ENCODE assay signal across 8 cellular contexts in the genomic region with DNA sequence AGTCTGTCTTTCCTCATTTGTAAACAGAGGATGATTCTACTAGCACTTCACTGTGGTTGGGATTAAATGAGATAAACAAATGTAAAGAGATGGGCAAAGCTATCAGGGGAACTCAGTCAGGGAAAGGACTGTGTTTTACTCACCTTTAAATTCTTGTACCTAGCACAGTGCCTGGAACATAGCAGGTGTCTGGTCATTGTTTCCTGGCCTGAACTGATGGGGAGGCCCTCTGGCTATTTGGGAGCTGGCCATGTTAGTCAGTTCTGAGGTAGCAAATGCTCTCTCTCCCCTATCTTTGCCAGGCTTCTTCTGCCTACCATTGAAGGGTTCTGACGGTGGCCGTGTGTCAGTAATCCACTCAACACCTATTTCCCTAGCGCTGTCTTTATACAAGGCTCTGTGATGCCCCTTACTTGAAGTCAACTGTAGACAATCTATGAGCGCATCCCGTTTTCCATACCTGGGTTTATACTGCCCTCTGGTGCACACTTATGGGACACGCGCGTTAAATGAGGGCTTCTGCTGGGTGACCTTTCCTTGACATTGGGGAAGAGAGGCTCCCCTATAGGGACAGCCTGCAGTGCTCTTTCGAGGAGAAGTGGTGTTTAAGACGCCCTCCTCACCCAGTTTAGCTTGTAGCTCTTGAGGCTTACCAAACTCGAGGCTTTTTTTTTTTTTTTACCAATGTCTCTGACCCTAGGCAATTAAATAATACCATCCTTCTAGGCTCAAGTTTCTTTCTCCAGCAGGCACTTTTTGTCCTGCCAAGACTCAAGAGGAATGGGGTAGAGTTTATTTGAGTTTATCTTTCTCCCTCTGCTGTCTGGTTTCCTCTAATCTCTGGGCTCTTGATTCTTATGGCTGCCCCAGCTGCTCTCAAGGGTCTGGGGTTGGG. TPM values are rescaled to one million over a fixed set of nuclear protein-coding genes. Genes with fewer than 3 reads are reported as not detected.
DNase-seq lines count a peak whose midpoint lies in the region; ATAC-seq and TF ChIP-seq lines count a peak whose summit lies in the region.

No MANE protein-coding gene starts in this region.

- no peak overlapping the region for H2AFZ ChIP-seq in SK-N-SH (ENCODE audit: low read depth)

- POLR2A ChIA-PET in SK-N-SH (lab: Yijun Ruan, JAX) = no interaction called here

- CTCF ChIA-PET in SK-N-SH (lab: Yijun Ruan, JAX) = interaction anchor here (0.6 to 10.2 kb wide), 36 partner anchors 9 to 253 kb away, joined by 3 to 220 read pairs (median 5); a partner anchor contains a TSS

- peaks cover 36% of the 10 kb centered on the region for H3K27me3 ChIP-seq in SK-N-SH (ENCODE audit: insufficient read depth)
- H3K27me3 ChIP-seq in psoas muscle (ENCODE audit: insufficient read depth in 3 of 3, low read length in 2 of 3) = peaks cover 0 to 19% (median 3%) of the 10 kb centered on the region in 3 donors
- no peaks in the 10 kb centered on the region for H3K27me3 ChIP-seq in uterus

- TF ChIP-seq EP300 in SK-N-SH (IDR thresholded peaks at IDR 0.05; ENCODE audit: borderline replicate concordance in 1 of 2, low read depth in 1 of 2, low read length in 1 of 2) = no peak

- peak overlapping the region; percentile 9; the same call in 1 of the 2 replicates for H3K27ac ChIP-seq in C4-2B
- H3K27ac ChIP-seq in SK-N-SH (ENCODE audit: low read depth in 2 of 2, low read length in 1 of 2) = no peak overlapping the region
- H3K27ac ChIP-seq in psoas muscle = no peak overlapping the region
- H3K27ac ChIP-seq in uterus = no peak overlapping the region

- no peak for TF ChIP-seq POLR2A in uterus (IDR thresholded peaks at IDR 0.05)

- no peaks in the 10 kb centered on the region for H4K20me1 ChIP-seq in SK-N-SH (ENCODE audit: insufficient read depth)

- TF ChIP-seq RAD21 in SK-N-SH (IDR thresholded peaks at IDR 0.05; ENCODE audit: low read length) = peak; percentile 92

- no peaks in the 10 kb centered on the region for H3F3A ChIP-seq in SK-N-SH (replicated peaks; ENCODE audit: insufficient read depth)

- H3K9me3 ChIP-seq in SK-N-SH (no peaks in the 10 kb centered on the region), psoas muscle (no peaks in the 10 kb centered on the region), uterus (no peaks in the 10 kb centered on the region)

- H3K4me1 ChIP-seq in SK-N-SH (ENCODE audit: control insufficient read depth in 1 of 2, insufficient read depth in 2 of 2, low read depth in 1 of 2, low read length in 1 of 2) (peaks cover 0 to 22% of the 10 kb centered on the region in 2 experiments; a peak in 2 of 4 replicates), psoas muscle (no peaks in the 10 kb centered on the region), uterus (no peaks in the 10 kb centered on the region)

- DNase-seq in NCI-H1105 (lab: John Stamatoyannopoulos, UW) (peak; percentile 46), SK-N-SH (peak; percentile 71), head of caudate nucleus (peak; percentile 30 to 87 (median 70)), psoas muscle (peak; percentile 47 to 66), uterus (peak; percentile 22 to 40)
- DNase-seq in activated naive CD4-positive, alpha-beta T cell treated with anti-CD3 and anti-CD28 coated beads, Interleukin-2, amount 50 U/mL, for 16 hours = peak; percentile 68

- 1% methylated on average over 11 of the region's 11 CpGs for WGBS in SK-N-SH (ENCODE audit: low lambda C conversion rate)
- 4 to 12% (median 8%) methylated on average over 11 of the region's 11 CpGs for WGBS in psoas muscle, 3 donors

- TF ChIP-seq CTCF in C4-2B (conservative IDR thresholded peaks at IDR 0.05) = peak; percentile 91
- peak; percentile 84 for TF ChIP-seq CTCF in SK-N-SH (IDR thresholded peaks at IDR 0.05)
- peak; percentile 67 for TF ChIP-seq CTCF in psoas muscle (IDR thresholded peaks at IDR 0.05)
- peak; percentile 48 to 66 (median 60) for TF ChIP-seq CTCF in uterus (IDR thresholded peaks at IDR 0.05)

- intact Hi-C loops in head of caudate nucleus (cut with DNase I) (loop anchor here (5.0 to 10.0 kb wide), 2 partner anchors 71 to 164 kb away; a partner anchor contains a TSS), psoas muscle (cut with DNase I) (loop anchor here (1.0 to 10.0 kb wide), 6 partner anchors 70 to 244 kb away; a partner anchor contains a TSS), uterus (cut with DNase I; ENCODE audit: low total_unique reads) (no loop called here)

- H3K4me3 ChIP-seq in SK-N-SH (ENCODE audit: low read depth in 2 of 2, low read length in 1 of 2) (no peak overlapping the region; a peak in 1 of 4 replicates), psoas muscle (no peak overlapping the region), uterus (no peak overlapping the region)

- no peaks in the 10 kb centered on the region for H3K79me2 ChIP-seq in SK-N-SH (ENCODE audit: insufficient read depth)

- no peak overlapping the region for H3K4me2 ChIP-seq in SK-N-SH

- H3K36me3 ChIP-seq in SK-N-SH (replicated peaks in 1 of 2; ENCODE audit: control insufficient read depth in 1 of 2, insufficient read depth in 2 of 2, low read length in 1 of 2) (no peaks in the 10 kb centered on the region), psoas muscle (ENCODE audit: insufficient read depth in 1 of 2, low read depth in 1 of 2) (no peaks in the 10 kb centered on the region), uterus (no peaks in the 10 kb centered on the region)

- ATAC-seq in GM21576 (IDR thresholded peaks at IDR 0.05; ENCODE audit: unreplicated experiment) (peak; percentile 66), psoas muscle (peak; percentile 84 to 92 (median 87))

- no peaks in the 10 kb centered on the region for H3K9me2 ChIP-seq in SK-N-SH

- no peak overlapping the region for H3K9ac ChIP-seq in SK-N-SH

TF ChIP-seq in SK-N-SH, 30 proteins besides CTCF, POLR2A, EP300 and RAD21:
- TF ChIP-seq YY1 (IDR thresholded peaks at IDR 0.05; ENCODE audit: low read depth) (no peak), SMC3 (IDR thresholded peaks at IDR 0.05; ENCODE audit: low read depth, low read length) (peak; percentile 89), POLR2AphosphoS5 (IDR thresholded peaks at IDR 0.05; ENCODE audit: low read depth, low read length) (no peak), NFIC (IDR thresholded peaks at IDR 0.05; ENCODE audit: borderline replicate concordance) (no peak), CHD2 (IDR thresholded peaks at IDR 0.05; ENCODE audit: low read length, partially characterized antibody) (no peak), TCF12 (IDR thresholded peaks at IDR 0.05) (no peak)
- TF ChIP-seq, protein P1, sequence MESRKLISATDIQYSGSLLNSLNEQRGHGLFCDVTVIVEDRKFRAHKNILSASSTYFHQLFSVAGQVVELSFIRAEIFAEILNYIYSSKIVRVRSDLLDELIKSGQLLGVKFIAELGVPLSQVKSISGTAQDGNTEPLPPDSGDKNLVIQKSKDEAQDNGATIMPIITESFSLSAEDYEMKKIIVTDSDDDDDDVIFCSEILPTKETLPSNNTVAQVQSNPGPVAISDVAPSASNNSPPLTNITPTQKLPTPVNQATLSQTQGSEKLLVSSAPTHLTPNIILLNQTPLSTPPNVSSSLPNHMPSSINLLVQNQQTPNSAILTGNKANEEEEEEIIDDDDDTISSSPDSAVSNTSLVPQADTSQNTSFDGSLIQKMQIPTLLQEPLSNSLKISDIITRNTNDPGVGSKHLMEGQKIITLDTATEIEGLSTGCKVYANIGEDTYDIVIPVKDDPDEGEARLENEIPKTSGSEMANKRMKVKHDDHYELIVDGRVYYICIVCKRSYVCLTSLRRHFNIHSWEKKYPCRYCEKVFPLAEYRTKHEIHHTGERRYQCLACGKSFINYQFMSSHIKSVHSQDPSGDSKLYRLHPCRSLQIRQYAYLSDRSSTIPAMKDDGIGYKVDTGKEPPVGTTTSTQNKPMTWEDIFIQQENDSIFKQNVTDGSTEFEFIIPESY (IDR thresholded peaks at IDR 0.05; ENCODE audit: borderline replicate concordance, low read depth) = no peak
- TF ChIP-seq, protein P2, sequence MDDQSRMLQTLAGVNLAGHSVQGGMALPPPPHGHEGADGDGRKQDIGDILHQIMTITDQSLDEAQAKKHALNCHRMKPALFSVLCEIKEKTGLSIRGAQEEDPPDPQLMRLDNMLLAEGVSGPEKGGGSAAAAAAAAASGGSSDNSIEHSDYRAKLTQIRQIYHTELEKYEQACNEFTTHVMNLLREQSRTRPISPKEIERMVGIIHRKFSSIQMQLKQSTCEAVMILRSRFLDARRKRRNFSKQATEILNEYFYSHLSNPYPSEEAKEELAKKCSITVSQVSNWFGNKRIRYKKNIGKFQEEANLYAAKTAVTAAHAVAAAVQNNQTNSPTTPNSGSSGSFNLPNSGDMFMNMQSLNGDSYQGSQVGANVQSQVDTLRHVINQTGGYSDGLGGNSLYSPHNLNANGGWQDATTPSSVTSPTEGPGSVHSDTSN (IDR thresholded peaks at IDR 0.05) = no peak
TF ChIP-seq in SK-N-SH: peak in this region for 1.

RNA-seq across cellular contexts. Expression of a gene that starts 4.0 kb away (rescaled TPM):
- polyA plus RNA-seq in SK-N-SH (2012; rRNA removed) (not detected in 2 replicates), psoas muscle (not detected)
- polyA plus RNA-seq in SK-N-SH (2012; cell fraction: cytosol; rRNA removed) = not detected in 2 replicates
- not detected in 2 replicates for polyA plus RNA-seq in SK-N-SH (2012; cell fraction: nucleus; rRNA removed)
- total RNA-seq in psoas muscle (not detected), uterus (under 1 TPM in 1 of 4 donors, not detected in 3; 0.62 TPM)

RNA-seq across cellular contexts. Expression of a gene that starts 25.3 kb away (rescaled TPM):
- polyA plus RNA-seq in SK-N-SH (2012; rRNA removed) (9.0 and 9.5 TPM in 2 replicates), psoas muscle (1 to 10 TPM; 2.2 to 4.3 (median 3.0) TPM)
- 3.7 and 6.2 TPM in 2 replicates for polyA plus RNA-seq in SK-N-SH (2012; cell fraction: cytosol; rRNA removed)
- 16.4 and 19.1 TPM in 2 replicates for polyA plus RNA-seq in SK-N-SH (2012; cell fraction: nucleus; rRNA removed)
- total RNA-seq in psoas muscle (1 to 10 TPM; 4.4 to 7.4 (median 5.1) TPM), uterus (10 to 100 TPM; 14.1 to 24.7 (median 21.0) TPM)

RNA-seq across cellular contexts. Expression of a gene that starts 49.0 kb away (rescaled TPM):
- 6.0 and 7.3 TPM in 2 replicates for polyA plus RNA-seq in SK-N-SH (2012; rRNA removed)
- polyA plus RNA-seq in SK-N-SH (2012; cell fraction: cytosol; rRNA removed) = 8.3 and 9.5 TPM in 2 replicates
- polyA plus RNA-seq in SK-N-SH (2012; cell fraction: nucleus; rRNA removed) = 3.1 and 5.9 TPM in 2 replicates
- total RNA-seq in psoas muscle = 10 to 100 TPM; 27.4 to 33.3 (median 30.2) TPM
- polyA plus RNA-seq in psoas muscle = 10 to 100 TPM; 10.9 to 21.0 (median 11.6) TPM
- 10 to 100 TPM in 3 of 4 donors, 1 to 10 TPM in 1; 8.7 to 42.0 (median 20.0) TPM for total RNA-seq in uterus
